12 cellular contexts compared by ENCODE assay signal in genomic region chr15:26097216-26097615, GRCh38.
DNase-seq lines count a peak whose midpoint lies in the region; ATAC-seq and TF ChIP-seq lines count a peak whose summit lies in the region.
"Had no signal": no experiment of that assay in that cellular context is flagged by ENCODE, and none has a peak within 500 bp of the region (broad histone marks: within the 10 kb centered on the region; RNA-seq: fewer than 3 reads in every experiment).

No MANE protein-coding gene starts in this region.

- H3K4ac ChIP-seq in mesendoderm (ENCODE audit: low read depth, low read length) = no peak overlapping the region

- no peak overlapping the region for H2BK15ac ChIP-seq in mesendoderm (replicated peaks; ENCODE audit: low read depth)

- 0 out of 2 replicates have a peak overlapping the region, but pooled peaks have one; percentile 12 for H2AFZ ChIP-seq in GM23338
- H2AFZ ChIP-seq in neural progenitor cell (replicated peaks) = no peak overlapping the region

- H3K4me1 Mint-ChIP-seq in GM23338 (peaks cover 12% of the 10 kb centered on the region; the same call in 2 of the 3 replicates), neural progenitor cell (peaks cover 3% of the 10 kb centered on the region)
- H3K4me1 Mint-ChIP-seq: B cell had no signal

- H2BK120ac ChIP-seq in mesendoderm (ENCODE audit: low read depth, low read length) = no peak overlapping the region

- H3K79me1 ChIP-seq in mesendoderm (ENCODE audit: low read length) = no peaks in the 10 kb centered on the region

- H3K79me2 ChIP-seq in GM23338 (replicated peaks; ENCODE audit: insufficient read depth) (no peaks in the 10 kb centered on the region), mesendoderm (ENCODE audit: control insufficient read depth, insufficient read depth, low read length) (no peaks in the 10 kb centered on the region), neural progenitor cell (ENCODE audit: low read depth) (no peaks in the 10 kb centered on the region)

- no peak overlapping the region for H3K56ac ChIP-seq in mesendoderm (ENCODE audit: low read length)

- in situ Hi-C loops in SK-MEL-5 (cut with HindIII; ENCODE audit: low pct_unique_long_range_greater_than_20kb, low sequenced_read_pairs) = loop anchor here (25.0 kb wide), 1 partner anchor 210 kb away; no protein-coding TSS in a partner anchor

- H3K4me1 ChIP-seq in GM23338 (ENCODE audit: insufficient read depth) (peaks cover 11% of the 10 kb centered on the region), mesendoderm (ENCODE audit: control insufficient read depth, low read depth, low read length) (no peaks in the 10 kb centered on the region), neural progenitor cell (no peaks in the 10 kb centered on the region)
- H3K4me1 ChIP-seq: BLaER1 treated with 17β-estradiol and CSF1 and Interleukin-3, amounts not matched to agents 10 nM and 100 nM; HAP-1 had no signal

- H3K36me3 ChIP-seq in GM23338 (ENCODE audit: insufficient read depth) (no peaks in the 10 kb centered on the region), mesendoderm (ENCODE audit: control insufficient read depth, insufficient read depth, low read length) (no peaks in the 10 kb centered on the region), neural progenitor cell (no peaks in the 10 kb centered on the region)
- H3K36me3 ChIP-seq: BLaER1 treated with 17β-estradiol and CSF1 and Interleukin-3, amounts not matched to agents 10 nM and 100 nM; HAP-1 had no signal

- H3K36me3 Mint-ChIP-seq in GM23338 (ENCODE audit: low read depth) = no peaks in the 10 kb centered on the region
- H3K36me3 Mint-ChIP-seq in neural progenitor cell = no peaks in the 10 kb centered on the region
- H3K36me3 Mint-ChIP-seq: CD8-positive, alpha-beta T cell had no signal

- H3K4me2 ChIP-seq in GM23338 (no peak overlapping the region), mesendoderm (ENCODE audit: low read length) (no peak overlapping the region), neural progenitor cell (no peak overlapping the region)
- H3K4me2 ChIP-seq: BLaER1 treated with 17β-estradiol and CSF1 and Interleukin-3, amounts not matched to agents 10 nM and 100 nM had no signal

- H4K20me1 ChIP-seq in GM23338 (replicated peaks; ENCODE audit: insufficient read depth) (no peaks in the 10 kb centered on the region), neural progenitor cell (ENCODE audit: low read depth) (no peaks in the 10 kb centered on the region)
- H4K20me1 ChIP-seq: BLaER1 treated with 17β-estradiol and CSF1 and Interleukin-3, amounts not matched to agents 10 nM and 100 nM had no signal

- H3K9me3 Mint-ChIP-seq in GM23338 = no peaks in the 10 kb centered on the region; the same call in 2 of the 3 replicates
- peaks cover 5% of the 10 kb centered on the region for H3K9me3 Mint-ChIP-seq in neural progenitor cell
- H3K9me3 Mint-ChIP-seq: CD8-positive, alpha-beta T cell had no signal

- no peak overlapping the region for H3K23ac ChIP-seq in mesendoderm (ENCODE audit: low read length)

- H3K27me3 ChIP-seq in GM23338 (ENCODE audit: insufficient read depth) (no peaks in the 10 kb centered on the region), mesendoderm (ENCODE audit: insufficient read depth, low read length, poor library complexity) (no peaks in the 10 kb centered on the region), neural progenitor cell (peaks cover 3% of the 10 kb centered on the region)
- H3K27me3 ChIP-seq: BLaER1 treated with 17β-estradiol and CSF1 and Interleukin-3, amounts not matched to agents 10 nM and 100 nM had no signal

- H3K4me3 ChIP-seq in GM23338 (no peak overlapping the region), mesendoderm (ENCODE audit: low read length) (no peak overlapping the region), neural progenitor cell (no peak overlapping the region)
- H3K4me3 ChIP-seq: BLaER1 treated with 17β-estradiol and CSF1 and Interleukin-3, amounts not matched to agents 10 nM and 100 nM; HAP-1 had no signal

- no CpG with 5 or more reads among the region's 6 CpGs for WGBS in mesendoderm (ENCODE audit: extremely low coverage, insufficient coverage, low lambda C conversion rate)

- H3K27ac ChIP-seq in GM23338 (ENCODE audit: low read depth) (no peak overlapping the region), mesendoderm (ENCODE audit: low read depth, low read length) (no peak overlapping the region), neural progenitor cell (no peak overlapping the region)
- H3K27ac ChIP-seq: BLaER1 treated with 17β-estradiol and CSF1 and Interleukin-3, amounts not matched to agents 10 nM and 100 nM had no signal

- H3K18ac ChIP-seq in mesendoderm (ENCODE audit: low read length) = no peak overlapping the region

- no peak overlapping the region for H2BK5ac ChIP-seq in mesendoderm (ENCODE audit: low read length)

- H4K5ac ChIP-seq in mesendoderm (ENCODE audit: low read length) = no peak overlapping the region

- TF ChIP-seq CTCF in GM23338 (conservative IDR thresholded peaks at IDR 0.05; ENCODE audit: low read depth in 2 of 2) (no peak), neural progenitor cell (IDR thresholded peaks at IDR 0.05) (no peak)

- H3K4me3 Mint-ChIP-seq in GM23338 (no peak overlapping the region), neural progenitor cell (no peak overlapping the region)
- H3K4me3 Mint-ChIP-seq: B cell; CD8-positive, alpha-beta T cell had no signal

- H3K9me3 ChIP-seq in neural progenitor cell (ENCODE audit: low read depth) = no peaks in the 10 kb centered on the region
- H3K9me3 ChIP-seq: HAP-1 had no signal

- H2AK5ac ChIP-seq in mesendoderm (ENCODE audit: low read length) = peak overlapping the region; percentile 39

- H3K27me3 Mint-ChIP-seq in GM23338 (ENCODE audit: insufficient read depth, low read depth, poor library complexity) = peaks cover 2% of the 10 kb centered on the region
- H3K27me3 Mint-ChIP-seq in neural progenitor cell (ENCODE audit: insufficient read depth, low read depth) = peaks cover 2% of the 10 kb centered on the region

- DNase-seq in GM23338 (ENCODE audit: low spot score) = no peak
- DNase-seq in SK-MEL-5 (ENCODE audit: low read depth, low spot score) = peak; percentile 6
- DNase-seq in mesendoderm = peak; percentile 52
- DNase-seq in stimulated activated CD4-positive, alpha-beta T cell treated with anti-CD3 and anti-CD28 coated beads, Interleukin-4, amount 100 ng/mL, for 1 hour = no peak
- DNase-seq in neural progenitor cell (ENCODE audit: low spot score) = no peak
- DNase-seq: Calu3; CD8-positive, alpha-beta T cell; DMS79 treated with DMSO at 0.1 percent for 48 hours had no signal

- H3F3A ChIP-seq in GM23338 (replicated peaks; ENCODE audit: low read depth) (no peaks in the 10 kb centered on the region), neural progenitor cell (ENCODE audit: low read depth) (no peaks in the 10 kb centered on the region)

- H4K8ac ChIP-seq in mesendoderm (ENCODE audit: low read depth, low read length) = peak overlapping the region; percentile 14

- H3K27ac Mint-ChIP-seq in GM23338 = no peak overlapping the region
- no peak overlapping the region for H3K27ac Mint-ChIP-seq in neural progenitor cell
- H3K27ac Mint-ChIP-seq: B cell; CD8-positive, alpha-beta T cell had no signal

- no peak overlapping the region for H3K9ac ChIP-seq in mesendoderm (ENCODE audit: low read length)
- H3K9ac ChIP-seq in neural progenitor cell = no peak overlapping the region
- H3K9ac ChIP-seq: BLaER1 treated with 17β-estradiol and CSF1 and Interleukin-3, amounts not matched to agents 10 nM and 100 nM had no signal

- H3K9me2 ChIP-seq in GM23338 (ENCODE audit: insufficient read depth) = peaks cover 6% of the 10 kb centered on the region

- no peak for ATAC-seq in GM23338
- ATAC-seq in GM21619 (IDR thresholded peaks at IDR 0.05; ENCODE audit: unreplicated experiment) = no peak
- ATAC-seq: CD8-positive, alpha-beta T cell had no signal

TF ChIP-seq in GM23338, 12 proteins besides CTCF, POLR2A, EP300 and RAD21 (continues in another document):
- TF ChIP-seq EZH2phosphoT487 (IDR thresholded peaks at IDR 0.05; ENCODE audit: unreplicated experiment) = no peak
- no peak for TF ChIP-seq STAT1 (IDR thresholded peaks at IDR 0.05; ENCODE audit: unreplicated experiment)
- no peak for TF ChIP-seq REST (IDR thresholded peaks at IDR 0.05; ENCODE audit: unreplicated experiment)
- TF ChIP-seq ETS1 (IDR thresholded peaks at IDR 0.05) = no peak
- no peak for TF ChIP-seq NANOG (IDR thresholded peaks at IDR 0.05; ENCODE audit: borderline replicate concordance)
- TF ChIP-seq JUNB (IDR thresholded peaks at IDR 0.05; ENCODE audit: unreplicated experiment) = no peak
- no peak for TF ChIP-seq EZH2 (IDR thresholded peaks at IDR 0.05; ENCODE audit: low read depth, unreplicated experiment)

Comparison
In these comparisons a context has a peak if more than half of its experiments do, and no peak if none do; other contexts are left out.
1. DNase-seq: peak in SK-MEL-5 (single experiment) and mesendoderm (single experiment); none in GM23338 (single experiment), stimulated activated CD4-positive, alpha-beta T cell treated with anti-CD3 and anti-CD28 coated beads, Interleukin-4, amount 100 ng/mL, for 1 hour (single experiment) and neural progenitor cell (single experiment).